In genomic region chr9:108047264-108047663, GRCh38 we compare ENCODE assay signal across 21 cellular contexts.
DNase-seq lines count a peak whose midpoint lies in the region; FAIRE-seq and TF ChIP-seq lines count a peak whose summit lies in the region.
"Had no signal": no experiment of that assay in that cellular context is flagged by ENCODE, and none has a peak within 500 bp of the region (broad histone marks: within the 10 kb centered on the region; RNA-seq: fewer than 3 reads in every experiment).

No MANE protein-coding gene starts in this region.

- no peaks in the 10 kb centered on the region for H3K79me2 ChIP-seq in smooth muscle cell (ENCODE audit: low read depth)

- H3K27ac ChIP-seq in breast epithelium (no peak overlapping the region), smooth muscle cell (ENCODE audit: low read depth) (peak overlapping the region; percentile 84)
- H3K27ac ChIP-seq: 22Rv1, BLaER1 had no signal

- H3K27me3 ChIP-seq in breast epithelium (no peaks in the 10 kb centered on the region), smooth muscle cell (ENCODE audit: low read depth) (no peaks in the 10 kb centered on the region)
- H3K27me3 ChIP-seq: BLaER1, MG63 had no signal

- DNase-seq in MCF 10A (ENCODE audit: unreplicated experiment): peak; percentile 43
- no peak for DNase-seq in breast epithelium (ENCODE audit: low spot score in 2 of 2)
- DNase-seq in astrocyte of the spinal cord (ENCODE audit: low read depth, low spot score): peak; percentile 32
- peak; percentile 29 for DNase-seq in fibroblast of mammary gland (ENCODE audit: low read depth)
- DNase-seq in smooth muscle cell (lab: John Stamatoyannopoulos, UW; ENCODE audit: unreplicated experiment): no peak
- DNase-seq in D721Med (ENCODE audit: insufficient read length, low spot score): no peak
- no peak for DNase-seq in GM13976 (ENCODE audit: low spot score)
- no peak for DNase-seq in NCI-H774 (lab: John Stamatoyannopoulos, UW)
- DNase-seq: CD8-positive, alpha-beta memory T cell; DND-41; GDM1; GOT3; MG63; NCI-H1092; NCI-H146; NCI-H226; NCI-H526; SIG-M5 had no signal

- peaks cover 7% of the 10 kb centered on the region for H3K9me3 Mint-ChIP-seq in MCF 10A (ENCODE audit: unreplicated experiment)

- H3K4me1 ChIP-seq in breast epithelium (no peaks in the 10 kb centered on the region), smooth muscle cell (ENCODE audit: low read depth) (peaks cover 16% of the 10 kb centered on the region)
- H3K4me1 ChIP-seq: BLaER1 had no signal

- in situ Hi-C loops in astrocyte of the spinal cord (cut with HindIII; ENCODE audit: low sequenced_read_pairs) (no loop called here), GM13976 (cut with MboI; ENCODE audit: low sequenced_read_pairs, unreplicated experiment) (no loop called here)

- no TSS peak for BruUV-seq in MCF 10A (replicated peaks; lab: Mats Ljungman, UMichigan)

- CTCF ChIA-PET in MCF 10A (lab: Yijun Ruan, JAX): no interaction called here

- no peak for FAIRE-seq in D721Med (lab: Jason Lieb, UNC)
- FAIRE-seq: GM12892 had no signal

- H3K4me3 Mint-ChIP-seq in MCF 10A (ENCODE audit: unreplicated experiment): no peak overlapping the region
- H3K4me3 Mint-ChIP-seq: CD8-positive, alpha-beta memory T cell had no signal

- WGBS in smooth muscle cell (ENCODE audit: low lambda C conversion rate): 43% methylated on average over 5 of the region's 5 CpGs

- H3K4me3 ChIP-seq in breast epithelium: no peak overlapping the region
- no peak overlapping the region for H3K4me3 ChIP-seq in astrocyte of the spinal cord (ENCODE audit: low read depth, low read length)
- no peak overlapping the region for H3K4me3 ChIP-seq in fibroblast of mammary gland (ENCODE audit: control insufficient read depth, low read depth, low read length)
- H3K4me3 ChIP-seq in smooth muscle cell: no peak overlapping the region
- H3K4me3 ChIP-seq: BLaER1, MG63 had no signal

- no peak overlapping the region for H2AFZ ChIP-seq in smooth muscle cell (ENCODE audit: low read depth)

- no peaks in the 10 kb centered on the region for H3K27me3 Mint-ChIP-seq in MCF 10A (ENCODE audit: insufficient read depth, unreplicated experiment)
- H3K27me3 Mint-ChIP-seq: CD8-positive, alpha-beta memory T cell had no signal

- no peak for TF ChIP-seq CTCF in MCF 10A (IDR thresholded peaks at IDR 0.05; ENCODE audit: unreplicated experiment)
- TF ChIP-seq CTCF in breast epithelium (IDR thresholded peaks at IDR 0.05): no peak
- TF ChIP-seq CTCF in astrocyte of the spinal cord (IDR thresholded peaks at IDR 0.05; ENCODE audit: low read depth, low read length): no peak
- TF ChIP-seq CTCF in fibroblast of mammary gland (conservative IDR thresholded peaks at IDR 0.05; ENCODE audit: control insufficient read depth, insufficient read depth, low read depth, low read length): no peak
- TF ChIP-seq CTCF in smooth muscle cell (IDR thresholded peaks at IDR 0.05; ENCODE audit: borderline replicate concordance, insufficient read depth, poor library complexity, severe bottlenecking): no peak
- no peak for TF ChIP-seq CTCF in D721Med (IDR thresholded peaks at IDR 0.05; ENCODE audit: insufficient read depth, missing control alignments)
- TF ChIP-seq CTCF in GM13976 (IDR thresholded peaks at IDR 0.05; ENCODE audit: borderline replicate concordance, control extremely low read depth, extremely low read depth, insufficient read depth, missing control alignments): no peak

- H4K20me1 ChIP-seq in smooth muscle cell (ENCODE audit: low read depth): no peaks in the 10 kb centered on the region
- H4K20me1 ChIP-seq: BLaER1 had no signal

- POLR2A ChIA-PET in MCF 10A (lab: Yijun Ruan, JAX): interaction anchor here (2.3 kb wide), 1 partner anchor 213 kb away, joined by 7 read pairs; no protein-coding TSS in a partner anchor

- H3F3A ChIP-seq in smooth muscle cell (ENCODE audit: low read depth): peaks cover 7% of the 10 kb centered on the region

- peak overlapping the region; percentile 99 for H3K27ac Mint-ChIP-seq in MCF 10A (ENCODE audit: low read depth, unreplicated experiment)
- H3K27ac Mint-ChIP-seq: CD8-positive, alpha-beta memory T cell had no signal

- H3K36me3 Mint-ChIP-seq in MCF 10A (ENCODE audit: insufficient read depth, unreplicated experiment): no peaks in the 10 kb centered on the region
- H3K36me3 Mint-ChIP-seq: CD8-positive, alpha-beta memory T cell had no signal

- H3K4me1 Mint-ChIP-seq in MCF 10A (ENCODE audit: insufficient read depth, unreplicated experiment): peaks cover 42% of the 10 kb centered on the region
- H3K4me1 Mint-ChIP-seq: CD8-positive, alpha-beta memory T cell had no signal

- TF ChIP-seq POLR2A in breast epithelium (IDR thresholded peaks at IDR 0.05): no peak

- intact Hi-C loops in MCF 10A (cut with micrococcal nuclease) (loop anchor here (5.0 kb wide), 1 partner anchor 505 kb away; no protein-coding TSS in a partner anchor), breast epithelium (cut with DNase I; ENCODE audit: low total_unique reads) (no loop called here)

- H3K9me3 ChIP-seq in breast epithelium (peaks cover 6 to 16% of the 10 kb centered on the region in 2 donors), smooth muscle cell (replicated peaks; ENCODE audit: low read depth) (peaks cover 8% of the 10 kb centered on the region)

- H3K9ac ChIP-seq in smooth muscle cell (ENCODE audit: low read depth): no peak overlapping the region
- H3K9ac ChIP-seq: BLaER1 had no signal

- H3K4me2 ChIP-seq in smooth muscle cell: peak overlapping the region; percentile 7
- H3K4me2 ChIP-seq: BLaER1 had no signal

- H3K36me3 ChIP-seq in breast epithelium (no peaks in the 10 kb centered on the region), smooth muscle cell (ENCODE audit: low read depth) (peaks cover 4% of the 10 kb centered on the region)
- H3K36me3 ChIP-seq: BLaER1, MG63 had no signal

Comparison
In these comparisons a context has a peak if more than half of its experiments do, and no peak if none do; other contexts are left out.
1. DNase-seq: peak in MCF 10A (single experiment), astrocyte of the spinal cord (single experiment) and fibroblast of mammary gland (single experiment); none in breast epithelium (0 of 2), smooth muscle cell (single experiment), D721Med (single experiment), GM13976 (single experiment) and NCI-H774 (single experiment).